In genomic region chr17:69246726-69247375, GRCh38 we compare ENCODE assay signal across 8 cellular contexts. TPM values are rescaled to one million over a fixed set of nuclear protein-coding genes. Genes with fewer than 3 reads are reported as not detected.
A peak's percentile ranks its signal among the peaks of the same experiment; 100 is the strongest.
DNase-seq lines count a peak whose midpoint lies in the region; ATAC-seq and TF ChIP-seq lines count a peak whose summit lies in the region.

No MANE protein-coding gene starts in this region.

- H3K79me2 ChIP-seq in MM.1S (ENCODE audit: low read length) = no peaks in the 10 kb centered on the region
- no peaks in the 10 kb centered on the region for H3K79me2 ChIP-seq in SK-N-SH (ENCODE audit: insufficient read depth)

- no peak for TF ChIP-seq EP300 in SK-N-SH (IDR thresholded peaks at IDR 0.05; ENCODE audit: borderline replicate concordance in 1 of 2, low read depth in 1 of 2, low read length in 1 of 2)

- H3K4me2 ChIP-seq in MM.1S (ENCODE audit: low read depth, low read length) (no peak overlapping the region), SK-N-SH (no peak overlapping the region)

- H3F3A ChIP-seq in MM.1S (ENCODE audit: insufficient read depth, low read length) = no peaks in the 10 kb centered on the region
- H3F3A ChIP-seq in SK-N-SH (replicated peaks; ENCODE audit: insufficient read depth) = peaks cover 15% of the 10 kb centered on the region

- no peaks in the 10 kb centered on the region for H3K4me1 ChIP-seq in MM.1S (ENCODE audit: low read length)
- H3K4me1 ChIP-seq in SK-N-SH (ENCODE audit: control insufficient read depth in 1 of 2, insufficient read depth in 2 of 2, low read depth in 1 of 2, low read length in 1 of 2) = peaks cover 0 to 4% of the 10 kb centered on the region in 2 experiments; a peak in 1 of 4 replicates
- no peaks in the 10 kb centered on the region for H3K4me1 ChIP-seq in prostate gland (replicated peaks)

- H3K27ac ChIP-seq in MM.1S (ENCODE audit: low read length) (no peak overlapping the region), SK-N-SH (ENCODE audit: low read depth in 2 of 2, low read length in 1 of 2) (no peak overlapping the region), prostate gland (no peak overlapping the region)

- H3K9me2 ChIP-seq in MM.1S (replicated peaks; ENCODE audit: insufficient read depth, low read length) (no peaks in the 10 kb centered on the region), SK-N-SH (no peaks in the 10 kb centered on the region; the same call in 1 of the 2 replicates)

- H2AFZ ChIP-seq in MM.1S (ENCODE audit: low read length) = no peak overlapping the region
- H2AFZ ChIP-seq in SK-N-SH (ENCODE audit: low read depth) = peak overlapping the region; percentile 15; the same call in 1 of the 2 replicates

- H3K4me3 ChIP-seq in MM.1S (ENCODE audit: low read length) (no peak overlapping the region), SK-N-SH (ENCODE audit: low read depth in 2 of 2, low read length in 1 of 2) (no peak overlapping the region; a peak in 1 of 4 replicates), foreskin fibroblast (ENCODE audit: low read depth in 1 of 2, low read length in 2 of 2) (no peak overlapping the region), prostate gland (no peak overlapping the region)

- no peaks in the 10 kb centered on the region for H3K36me3 ChIP-seq in MM.1S (replicated peaks; ENCODE audit: insufficient read depth, low read length)
- peaks cover 0 to 3% of the 10 kb centered on the region in 2 experiments for H3K36me3 ChIP-seq in SK-N-SH (replicated peaks in 1 of 2; ENCODE audit: control insufficient read depth in 1 of 2, insufficient read depth in 2 of 2, low read length in 1 of 2)
- H3K36me3 ChIP-seq in prostate gland = no peaks in the 10 kb centered on the region

- H3K9me3 ChIP-seq in MM.1S (replicated peaks; ENCODE audit: insufficient read depth, low read length) (no peaks in the 10 kb centered on the region), SK-N-SH (no peaks in the 10 kb centered on the region), prostate gland (no peaks in the 10 kb centered on the region)

- in situ Hi-C loops in ACHN (cut with HindIII; ENCODE audit: low pct_ligation_motif_present, low pct_unique_long_range_greater_than_20kb, low sequenced_read_pairs) = loop anchor here (25.0 kb wide), 1 partner anchor 460 kb away; no protein-coding TSS in a partner anchor

- ATAC-seq in GM18520 (IDR thresholded peaks at IDR 0.05; ENCODE audit: unreplicated experiment) = peak; percentile 40
- no peak for ATAC-seq in HG02588 (IDR thresholded peaks at IDR 0.05; ENCODE audit: unreplicated experiment)

- POLR2A ChIA-PET in SK-N-SH (lab: Yijun Ruan, JAX) = no interaction called here

- H3K27me3 ChIP-seq in MM.1S (replicated peaks; ENCODE audit: insufficient read depth, low read length) (no peaks in the 10 kb centered on the region), SK-N-SH (ENCODE audit: insufficient read depth) (no peaks in the 10 kb centered on the region), prostate gland (replicated peaks; ENCODE audit: insufficient read depth) (no peaks in the 10 kb centered on the region)

- peak; percentile 80 for TF ChIP-seq RAD21 in SK-N-SH (IDR thresholded peaks at IDR 0.05; ENCODE audit: low read length)

- peak; percentile 61 for TF ChIP-seq CTCF in MM.1S (IDR thresholded peaks at IDR 0.05; ENCODE audit: low read length)
- peak; percentile 95 for TF ChIP-seq CTCF in SK-N-SH (IDR thresholded peaks at IDR 0.05)
- peak; percentile 42 for TF ChIP-seq CTCF in foreskin fibroblast (IDR thresholded peaks at IDR 0.05; ENCODE audit: low read depth, low read length)
- TF ChIP-seq CTCF in prostate gland (IDR thresholded peaks at IDR 0.05) = peak in 3 of 4 experiments; percentile 61 to 72 (median 69)

- no peak overlapping the region for H3K9ac ChIP-seq in MM.1S (ENCODE audit: low read length)
- no peak overlapping the region for H3K9ac ChIP-seq in SK-N-SH

- 54% methylated on average over 4 of the region's 4 CpGs for WGBS in SK-N-SH (ENCODE audit: low lambda C conversion rate)
- WGBS in prostate gland = 65% methylated on average over 4 of the region's 4 CpGs

- H4K20me1 ChIP-seq in MM.1S (ENCODE audit: insufficient read depth, low read length) (no peaks in the 10 kb centered on the region), SK-N-SH (ENCODE audit: insufficient read depth) (no peaks in the 10 kb centered on the region)

- DNase-seq in ACHN (peak; percentile 58), MM.1S (peak; percentile 49), SK-N-SH (peak; percentile 39), foreskin fibroblast (peak; percentile 24 to 73), prostate gland (ENCODE audit: low spot score) (no peak), posterior vena cava (ENCODE audit: low spot score) (no peak)

- intact Hi-C loops in prostate gland (cut with DNase I) = no loop called here
- intact Hi-C loops in posterior vena cava (cut with DNase I) = loop anchor here (10.0 kb wide), 2 partner anchors 462 to 472 kb away; no protein-coding TSS in a partner anchor

- CTCF ChIA-PET in SK-N-SH (lab: Yijun Ruan, JAX) = interaction anchor here (0.6 to 16.2 kb wide), 28 partner anchors 8 to 589 kb away, joined by 3 to 185 read pairs (median 4); no protein-coding TSS in a partner anchor

- no peak for TF ChIP-seq POLR2A in prostate gland (IDR thresholded peaks at IDR 0.05)

TF ChIP-seq in SK-N-SH, 30 proteins besides CTCF, POLR2A, EP300 and RAD21:
- TF ChIP-seq SMC3 (IDR thresholded peaks at IDR 0.05; ENCODE audit: low read depth, low read length) (peak; percentile 49), MAX (IDR thresholded peaks at IDR 0.05; ENCODE audit: low read depth) (no peak), NRF1 (IDR thresholded peaks at IDR 0.05; ENCODE audit: low read depth, low read length) (no peak), FOSL2 (IDR thresholded peaks at IDR 0.05; ENCODE audit: borderline replicate concordance, low read depth) (no peak)

RNA-seq across cellular contexts. Expression of gene ABCA10, which starts 18.2 kb away (rescaled TPM):
- polyA plus RNA-seq in SK-N-SH (2012; rRNA removed) = 0.07 and 0.11 TPM in 2 replicates
- polyA plus RNA-seq in SK-N-SH (2012; cell fraction: cytosol; rRNA removed) = 0.05 and 0.10 TPM in 2 replicates
- 0.38 and 0.48 TPM in 2 replicates for polyA plus RNA-seq in SK-N-SH (2012; cell fraction: nucleus; rRNA removed)
- 1 to 10 TPM in 1 of 2 donors, under 1 TPM in 1; 0.59 to 6.6 TPM for total RNA-seq in prostate gland
- 10 to 100 TPM; 11.2 to 17.2 TPM for total RNA-seq in posterior vena cava

Comparison
In these comparisons a context has a peak if more than half of its experiments do, and no peak if none do; other contexts are left out.
1. DNase-seq: peak in ACHN (single experiment), MM.1S (single experiment), SK-N-SH (single experiment) and foreskin fibroblast (2 of 2); none in prostate gland (single experiment) and posterior vena cava (single experiment).
2. CTCF ChIP-seq: peak in every context shown above with its lines; median percentile 95 in SK-N-SH; 69 in prostate gland; 61 in MM.1S; 42 in foreskin fibroblast.